In genomic region chr2:58427572-58428285, GRCh38 we compare ENCODE assay signal across 7 cellular contexts.
DNase-seq lines count a peak whose midpoint lies in the region; ATAC-seq and TF ChIP-seq lines count a peak whose summit lies in the region.

No MANE protein-coding gene starts in this region.

- peak overlapping the region; percentile 88 for H3K4me3 ChIP-seq in WERI-Rb-1 (ENCODE audit: low read depth, low read length)

- H3K4me1 Mint-ChIP-seq in IgD-negative memory B cell = peaks cover 0 to 18% (median 11%) of the 10 kb centered on the region in 3 donors

- H3K36me3 Mint-ChIP-seq in IgD-negative memory B cell = no peaks in the 10 kb centered on the region

- no peaks in the 10 kb centered on the region for H3K36me3 ChIP-seq in WERI-Rb-1

- H3K27me3 ChIP-seq in WERI-Rb-1 (ENCODE audit: insufficient read depth, low read depth, severe bottlenecking) = no peaks in the 10 kb centered on the region

- ATAC-seq in GM21423 (IDR thresholded peaks at IDR 0.05; ENCODE audit: unreplicated experiment) = no peak

- no peaks in the 10 kb centered on the region for H3K9me3 Mint-ChIP-seq in IgD-negative memory B cell

- H3K27ac ChIP-seq in WERI-Rb-1 = peak overlapping the region; percentile 84

- no peak overlapping the region for H3K27ac Mint-ChIP-seq in IgD-negative memory B cell

- peak overlapping the region; percentile 45 to 82 (median 74) for H3K4me3 Mint-ChIP-seq in IgD-negative memory B cell

- no peak for TF ChIP-seq CTCF in WERI-Rb-1 (IDR thresholded peaks at IDR 0.05; ENCODE audit: low read depth, low read length)

- H3K27me3 Mint-ChIP-seq in IgD-negative memory B cell = peaks cover 27% of the 10 kb centered on the region

- peak; percentile 55 for DNase-seq in ELR (ENCODE audit: low read depth)
- peak; percentile 71 for DNase-seq in WERI-Rb-1
- DNase-seq in head of caudate nucleus = peak; percentile 58 to 89 (median 78)
- peak; percentile 79 for DNase-seq in pons (ENCODE audit: low spot score)
- no peak for DNase-seq in T-helper 1 cell

- intact Hi-C loops in head of caudate nucleus (cut with DNase I) = loop anchor here (5.0 to 10.0 kb wide), 2 partner anchors 185 to 673 kb away; partner anchors contain the start of gene FANCL

- H3K9me3 ChIP-seq in WERI-Rb-1 (ENCODE audit: severe bottlenecking) = no peaks in the 10 kb centered on the region

Comparison
In these comparisons a context has a peak if more than half of its experiments do, and no peak if none do; other contexts are left out.
1. DNase-seq: peak in ELR (single experiment), WERI-Rb-1 (single experiment), head of caudate nucleus (42 of 42) and pons (single experiment); none in T-helper 1 cell (0 of 5).